14 cellular contexts compared by ENCODE assay signal in genomic region chr2:218501665-218502064, GRCh38.
DNase-seq lines count a peak whose midpoint lies in the region; ATAC-seq, FAIRE-seq and TF ChIP-seq lines count a peak whose summit lies in the region.
"Had no signal": no experiment of that assay in that cellular context is flagged by ENCODE, and none has a peak within 500 bp of the region (broad histone marks: within the 10 kb centered on the region; RNA-seq: fewer than 3 reads in every experiment).

No MANE protein-coding gene starts in this region.

- 0 out of 2 replicates have a peak, but pooled peaks cover 7% of the 10 kb centered on the region for H3K36me3 ChIP-seq in GM23248 (ENCODE audit: low read depth)
- no peaks in the 10 kb centered on the region for H3K36me3 ChIP-seq in bronchial epithelial cell (ENCODE audit: control insufficient read depth, insufficient read depth, low read length)
- H3K36me3 ChIP-seq in BE2C, result peaks cover 13% of the 10 kb centered on the region

- H3K4me3 ChIP-seq in GM23248 (no peak overlapping the region), bronchial epithelial cell (ENCODE audit: low read depth, low read length) (no peak overlapping the region), BE2C (ENCODE audit: low read depth, low read length) (no peak overlapping the region)

- WGBS in GM23248 (ENCODE audit: low coverage in 1 of 2, low lambda C conversion rate in 2 of 2, missing lambda C conversion rate in 2 of 2), 2 experiments, result 9 to 12% methylated on average over 2 of the region's 2 CpGs

- H3K27me3 Mint-ChIP-seq in activated T-helper 17 cell treated with anti-CD3 and anti-CD28 coated beads, Interleukin-2, amount 50 U/mL, for 72 hours, result no peaks in the 10 kb centered on the region
- H3K27me3 Mint-ChIP-seq: T-helper 17 cell had no signal

- peak overlapping the region; percentile 20; the same call in 1 of the 2 replicates for H2AFZ ChIP-seq in GM23248

- H3K27ac Mint-ChIP-seq in activated T-helper 17 cell treated with anti-CD3 and anti-CD28 coated beads, Interleukin-2, amount 50 U/mL, for 72 hours, result no peak overlapping the region

- ATAC-seq in GM21367 (IDR thresholded peaks at IDR 0.05; ENCODE audit: unreplicated experiment), result no peak
- ATAC-seq in activated T-helper 17 cell treated with anti-CD3 and anti-CD28 coated beads, Interleukin-2, amount 50 U/mL, for 72 hours (replicated peaks), result no peak
- ATAC-seq: T-helper 17 cell had no signal

- H4K20me1 ChIP-seq in GM23248 (ENCODE audit: insufficient read depth), result no peaks in the 10 kb centered on the region

- FAIRE-seq in bronchial epithelial cell (lab: Jason Lieb, UNC), result no peak

- no peaks in the 10 kb centered on the region for H3K9me2 ChIP-seq in GM23248 (ENCODE audit: insufficient read depth)

- peaks cover 8% of the 10 kb centered on the region; the same call in 1 of the 2 replicates for H3F3A ChIP-seq in GM23248 (ENCODE audit: insufficient read depth)

- H3K27ac ChIP-seq in GM23248, result no peak overlapping the region
- H3K27ac ChIP-seq: HL-60 had no signal

- H3K4me1 Mint-ChIP-seq in activated T-helper 17 cell treated with anti-CD3 and anti-CD28 coated beads, Interleukin-2, amount 50 U/mL, for 72 hours, result no peaks in the 10 kb centered on the region
- H3K4me1 Mint-ChIP-seq: immature natural killer cell had no signal

- in situ Hi-C loops in GM23248 (cut with MboI), result no loop called here

- DNase-seq in GM23248 (peak; percentile 58), bronchial epithelial cell (ENCODE audit: low read depth) (peak; percentile 13), iPS DF 4.7 (ENCODE audit: extremely low read depth, low spot score) (peak; percentile 16), renal cortical epithelial cell (ENCODE audit: low read depth) (peak; percentile 50), BE2C (no peak), NAMALWA (ENCODE audit: low spot score) (no peak)
- DNase-seq: activated CD8-positive, alpha-beta memory T cell treated with anti-CD3 and anti-CD28 coated beads, Interleukin-2, amount 50 U/mL, for 4 hours; immature natural killer cell; NCI-H1105 treated with DMSO at 0.1 percent for 48 hours; retina; T-helper 17 cell had no signal

- H3K36me3 Mint-ChIP-seq in activated T-helper 17 cell treated with anti-CD3 and anti-CD28 coated beads, Interleukin-2, amount 50 U/mL, for 72 hours (ENCODE audit: low read depth), result peaks cover 94% of the 10 kb centered on the region

- no peaks in the 10 kb centered on the region for H3K79me2 ChIP-seq in GM23248 (ENCODE audit: insufficient read depth)

- TF ChIP-seq CTCF in bronchial epithelial cell (IDR thresholded peaks at IDR 0.05; ENCODE audit: insufficient read depth, low read length, severe bottlenecking) (no peak), BE2C (IDR thresholded peaks at IDR 0.05; ENCODE audit: low read depth, low read length) (no peak)

- H3K9ac ChIP-seq in GM23248, result 0 out of 2 replicates have a peak overlapping the region, but pooled peaks have one; percentile 20

- H3K27me3 ChIP-seq in GM23248 (replicated peaks; ENCODE audit: insufficient read depth) (no peaks in the 10 kb centered on the region), bronchial epithelial cell (ENCODE audit: control insufficient read depth, insufficient read depth, low read length) (no peaks in the 10 kb centered on the region), BE2C (no peaks in the 10 kb centered on the region)

- H3K4me1 ChIP-seq in GM23248 (ENCODE audit: insufficient read depth), result peaks cover 5% of the 10 kb centered on the region; the same call in 1 of the 2 replicates
- H3K4me1 ChIP-seq in BE2C, result no peaks in the 10 kb centered on the region

- H3K9me3 Mint-ChIP-seq in activated T-helper 17 cell treated with anti-CD3 and anti-CD28 coated beads, Interleukin-2, amount 50 U/mL, for 72 hours, result no peaks in the 10 kb centered on the region
- H3K9me3 Mint-ChIP-seq: immature natural killer cell had no signal

- no peak overlapping the region for H3K4me3 Mint-ChIP-seq in activated T-helper 17 cell treated with anti-CD3 and anti-CD28 coated beads, Interleukin-2, amount 50 U/mL, for 72 hours
- H3K4me3 Mint-ChIP-seq: immature natural killer cell, T-helper 17 cell had no signal

- peak overlapping the region; percentile 21 for H3K4me2 ChIP-seq in GM23248 (ENCODE audit: unreplicated experiment)

- H3K9me3 ChIP-seq in GM23248 (ENCODE audit: low read depth) (no peaks in the 10 kb centered on the region), BE2C (no peaks in the 10 kb centered on the region)

Comparison
In these comparisons a context has a peak if more than half of its experiments do, and no peak if none do; other contexts are left out.
1. DNase-seq: peak in GM23248 (single experiment), bronchial epithelial cell (single experiment), iPS DF 4.7 (single experiment) and renal cortical epithelial cell (single experiment); none in BE2C (single experiment) and NAMALWA (single experiment).